In genomic region chr15:89334510-89335288, GRCh38 we compare ENCODE assay signal across 8 cellular contexts. TPM values are rescaled to one million over a fixed set of nuclear protein-coding genes. Genes with fewer than 3 reads are reported as not detected.
DNase-seq lines count a peak whose midpoint lies in the region; ATAC-seq, FAIRE-seq and TF ChIP-seq lines count a peak whose summit lies in the region.

Gene POLG, minus strand, starts transcription at chr15:89334824. Its CDS starts 1,070 bp downstream, at chr15:89333754.

- no peak for TF ChIP-seq CTCF in AG10803 (conservative IDR thresholded peaks at IDR 0.05; ENCODE audit: low read length)

- H3K4me3 ChIP-seq in AG10803 (ENCODE audit: low read length) = peak within 1 kb of the TSS; percentile 85

- DNase-seq in AG10803 (ENCODE audit: low read depth) = peak; percentile 100
- peak; percentile 98 for DNase-seq in NCI-H460 (ENCODE audit: extremely low read depth, low read depth)
- DNase-seq in activated CD4-positive, CD25-positive, alpha-beta regulatory T cell treated with anti-CD3 and anti-CD28 coated beads, Interleukin-2, amount 50 U/mL, for 72 hours = peak; percentile 99
- DNase-seq in cerebellar nuclear complex (lab: John Stamatoyannopoulos, UW) = peak; percentile 90 to 97
- DNase-seq in stimulated activated CD4-positive, alpha-beta T cell treated with anti-CD3 and anti-CD28 coated beads, Interleukin-12 subunit alpha, Interleukin-12 subunit beta, amount 100 ng/mL, for 4 hours = peak; percentile 97

- ATAC-seq in GM19043 (IDR thresholded peaks at IDR 0.05; ENCODE audit: low read depth, unreplicated experiment) = peak; percentile 81
- peak; percentile 78 for ATAC-seq in HG03378 (IDR thresholded peaks at IDR 0.05; ENCODE audit: unreplicated experiment)

- peak; percentile 89 for FAIRE-seq in islet of Langerhans (lab: Jason Lieb, UNC)

RNA-seq across cellular contexts. Expression of gene POLG, which starts in this region (rescaled TPM):
- 30.5 and 38.8 TPM in 2 replicates for total RNA-seq in NCI-H460 (2014; rRNA removed; shearing (Covaris generic))
- polyA plus RNA-seq in NCI-H460 (2014; cell fraction: nucleus; rRNA removed) = 154 and 176 TPM in 2 replicates

Comparison
In these comparisons a context has a peak if more than half of its experiments do, and no peak if none do; other contexts are left out.
1. Peak in every context shown above with its lines: DNase-seq, ATAC-seq and H3K4me3 ChIP-seq.